In the genomic region with DNA sequence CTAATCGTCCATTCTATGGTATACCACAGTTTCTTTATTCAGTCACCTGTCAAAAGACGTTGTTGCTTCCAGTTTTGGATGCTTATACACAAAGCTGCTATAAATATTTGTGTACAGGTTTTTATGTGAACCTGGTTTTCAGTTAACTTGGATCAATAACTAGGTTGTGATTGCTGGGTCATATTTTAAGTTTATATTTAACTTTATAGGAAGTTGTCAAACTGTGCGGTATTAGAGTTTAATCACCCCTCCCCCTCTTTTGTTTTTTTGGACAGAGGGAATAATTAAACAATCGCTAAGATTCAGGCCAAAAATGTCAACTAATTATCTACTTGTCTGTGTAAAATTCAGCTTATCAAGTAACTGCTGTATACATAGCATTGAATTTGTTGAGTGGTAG, we compare ENCODE assay signal across 8 cellular contexts.
"Had no signal": no experiment of that assay in that cellular context is flagged by ENCODE, and none has a peak within 500 bp of the region (broad histone marks: within the 10 kb centered on the region; RNA-seq: fewer than 3 reads in every experiment).

No MANE protein-coding gene starts in this region.

- H3K4me3 Mint-ChIP-seq: H9, IgD-negative memory B cell had no signal

- H3K36me3 Mint-ChIP-seq: IgD-negative memory B cell had no signal

- H3K27ac Mint-ChIP-seq: IgD-negative memory B cell had no signal

- DNase-seq: GM23248, H9, HCEC 1CT, KBM-7 had no signal

- FAIRE-seq: H1, HTR-8/SVneo had no signal

- H3K9me3 Mint-ChIP-seq: H9 had no signal

- H3K4me3 ChIP-seq: GM23248 had no signal

- H3K4me1 Mint-ChIP-seq: IgD-negative memory B cell had no signal

- H3K27ac ChIP-seq: GM23248, KMS-11 had no signal
